15 cellular contexts compared by ENCODE assay signal in the genomic region with DNA sequence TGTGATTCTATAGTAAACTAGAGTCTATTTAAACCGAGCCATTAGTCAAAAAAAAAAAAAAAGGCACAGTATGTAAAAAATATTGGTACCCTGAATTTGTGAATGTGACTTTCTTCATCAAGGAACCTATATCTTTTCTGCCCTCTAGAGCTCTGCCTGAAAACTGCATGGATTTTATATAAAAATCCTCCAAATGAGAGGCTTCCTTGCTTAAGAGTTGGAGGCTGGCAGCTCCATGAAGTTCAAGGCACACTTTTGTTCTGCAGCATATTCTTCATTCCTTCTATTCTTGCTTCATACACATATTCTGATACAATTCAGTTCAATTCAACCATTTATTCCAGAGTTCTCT. TPM values are rescaled to one million over a fixed set of nuclear protein-coding genes. Genes with fewer than 3 reads are reported as not detected.
A peak's percentile ranks its signal among the peaks of the same experiment; 100 is the strongest.
DNase-seq lines count a peak whose midpoint lies in the region; ATAC-seq and TF ChIP-seq lines count a peak whose summit lies in the region.
"Had no signal": no experiment of that assay in that cellular context is flagged by ENCODE, and none has a peak within 500 bp of the region (broad histone marks: within the 10 kb centered on the region; RNA-seq: fewer than 3 reads in every experiment).

No MANE protein-coding gene starts in this region.

- no peak for TF ChIP-seq POLR2A in NB4 (IDR thresholded peaks at IDR 0.05; ENCODE audit: extremely low read depth, insufficient read length)

- TF ChIP-seq CTCF in NB4 (IDR thresholded peaks at IDR 0.05; ENCODE audit: low read depth, low read length): peak; percentile 14

- DNase-seq in SIG-M5 treated with dmso at 0.1 percent for 504 hours (lab: John Stamatoyannopoulos, UW; ENCODE audit: unreplicated experiment) (peak; percentile 30), SIG-M5 (lab: John Stamatoyannopoulos, UW) (no peak), NB4 (ENCODE audit: low read depth) (peak; percentile 4), amniotic epithelial cell (ENCODE audit: low read depth) (peak; percentile 4), superior temporal gyrus (ENCODE audit: extremely low spot score) (peak; percentile 25), GF-D8 (lab: John Stamatoyannopoulos, UW) (no peak)
- DNase-seq: amniotic stem cell; effector memory CD4-positive, alpha-beta T cell had no signal

- no peak overlapping the region for H3K4me3 ChIP-seq in NB4 (ENCODE audit: low read depth, low read length)
- H3K4me3 ChIP-seq: hepatocyte, pancreas, Peyer's patch had no signal

- ATAC-seq in GM21786 (IDR thresholded peaks at IDR 0.05; ENCODE audit: unreplicated experiment) (no peak), esophagus mucosa (no peak)
- ATAC-seq: CD8-positive, alpha-beta T cell had no signal

RNA-seq across cellular contexts. Expression of a gene that starts 23.1 kb away (rescaled TPM):
- 2.4 TPM for total RNA-seq in esophagus mucosa
- total RNA-seq: CD8-positive, alpha-beta T cell; hepatocyte; Peyer's patch; urinary bladder had no signal

RNA-seq across cellular contexts. Expression of a gene that starts 56.2 kb away (rescaled TPM):
- total RNA-seq in esophagus mucosa: 83.6 TPM
- total RNA-seq: CD8-positive, alpha-beta T cell; Peyer's patch had no signal

Comparison
In these comparisons a context has a peak if more than half of its experiments do, and no peak if none do; other contexts are left out.
1. DNase-seq: peak in SIG-M5 treated with dmso at 0.1 percent for 504 hours (single experiment), NB4 (single experiment), amniotic epithelial cell (single experiment) and superior temporal gyrus (single experiment); none in SIG-M5 (single experiment) and GF-D8 (single experiment).